ENCODE assay signal across 23 cellular contexts in the genomic region with DNA sequence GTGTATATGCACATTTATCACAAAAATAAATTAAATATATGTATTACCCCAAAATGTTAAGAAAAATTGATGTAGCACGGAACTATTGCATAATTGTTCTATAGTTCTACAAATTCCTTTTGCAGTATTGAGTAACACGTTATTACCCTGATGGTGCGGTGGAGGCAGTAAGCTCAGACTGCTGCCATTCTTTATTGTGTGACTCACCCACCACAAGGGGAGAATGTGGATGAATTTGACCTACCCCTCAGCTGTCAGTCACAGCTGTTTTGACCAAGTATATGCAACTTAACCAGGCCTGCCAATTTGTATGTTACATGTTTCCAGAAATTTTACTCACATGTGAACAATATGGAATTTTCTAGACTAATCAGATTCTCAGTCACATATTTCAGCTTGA.
DNase-seq lines count a peak whose midpoint lies in the region; ATAC-seq, FAIRE-seq and TF ChIP-seq lines count a peak whose summit lies in the region.
"Had no signal": no experiment of that assay in that cellular context is flagged by ENCODE, and none has a peak within 500 bp of the region (broad histone marks: within the 10 kb centered on the region; RNA-seq: fewer than 3 reads in every experiment).

No MANE protein-coding gene starts in this region.

- H3K9ac ChIP-seq in mesendoderm (ENCODE audit: low read length) = no peak overlapping the region
- H3K9ac ChIP-seq: BLaER1 treated with 17β-estradiol and CSF1 and Interleukin-3, amounts not matched to agents 10 nM and 100 nM had no signal

- no peak overlapping the region for H2BK15ac ChIP-seq in mesendoderm (replicated peaks; ENCODE audit: low read depth)

- H3K9me3 ChIP-seq in testis = no peaks in the 10 kb centered on the region
- H3K9me3 ChIP-seq: BLaER1 treated with 17β-estradiol and CSF1 and Interleukin-3, amounts not matched to agents 10 nM and 100 nM; Peyer's patch had no signal

- H3K36me3 ChIP-seq in testis (ENCODE audit: low read depth, missing control alignments) = no peaks in the 10 kb centered on the region
- H3K36me3 ChIP-seq in mesendoderm (ENCODE audit: control insufficient read depth, insufficient read depth, low read length) = no peaks in the 10 kb centered on the region
- H3K36me3 ChIP-seq: BLaER1 treated with 17β-estradiol and CSF1 and Interleukin-3, amounts not matched to agents 10 nM and 100 nM; Peyer's patch had no signal

- no peak for TF ChIP-seq CTCF in testis (IDR thresholded peaks at IDR 0.05)

- no peak overlapping the region for H3K56ac ChIP-seq in mesendoderm (ENCODE audit: low read length)

- no peak overlapping the region for H3K27ac ChIP-seq in testis
- no peak overlapping the region for H3K27ac ChIP-seq in mesendoderm (ENCODE audit: low read depth, low read length)
- H3K27ac ChIP-seq: BLaER1 treated with 17β-estradiol and CSF1 and Interleukin-3, amounts not matched to agents 10 nM and 100 nM; HL-60; Peyer's patch had no signal

- FAIRE-seq in H54 (lab: Jason Lieb, UNC) = no peak
- FAIRE-seq: D721Med, GM12891, H1, HTR-8/SVneo had no signal

- no peak overlapping the region for H3K4me2 ChIP-seq in mesendoderm (ENCODE audit: low read length)
- H3K4me2 ChIP-seq: BLaER1 treated with 17β-estradiol and CSF1 and Interleukin-3, amounts not matched to agents 10 nM and 100 nM had no signal

- no peak overlapping the region for H4K8ac ChIP-seq in mesendoderm (ENCODE audit: low read depth, low read length)

- no peak overlapping the region for H3K18ac ChIP-seq in mesendoderm (ENCODE audit: low read length)

- ATAC-seq in left ventricle myocardium superior = no peak
- no peak for ATAC-seq in GM21576 (IDR thresholded peaks at IDR 0.05; ENCODE audit: unreplicated experiment)
- ATAC-seq: CD8-positive, alpha-beta T cell had no signal

- no peak overlapping the region for H2AK5ac ChIP-seq in mesendoderm (ENCODE audit: low read length)

- H4K5ac ChIP-seq in mesendoderm (ENCODE audit: low read length) = no peak overlapping the region

- H3K27me3 ChIP-seq in testis = no peaks in the 10 kb centered on the region
- H3K27me3 ChIP-seq in mesendoderm (ENCODE audit: insufficient read depth, low read length, poor library complexity) = no peaks in the 10 kb centered on the region
- H3K27me3 ChIP-seq: Peyer's patch had no signal

- H3K4me1 ChIP-seq in testis (no peaks in the 10 kb centered on the region), mesendoderm (ENCODE audit: control insufficient read depth, low read depth, low read length) (no peaks in the 10 kb centered on the region)
- H3K4me1 ChIP-seq: BLaER1 treated with 17β-estradiol and CSF1 and Interleukin-3, amounts not matched to agents 10 nM and 100 nM; Peyer's patch had no signal

- no peak overlapping the region for H3K4ac ChIP-seq in mesendoderm (ENCODE audit: low read depth, low read length)

- no peaks in the 10 kb centered on the region for H3K79me1 ChIP-seq in mesendoderm (ENCODE audit: low read length)

- H2BK120ac ChIP-seq in mesendoderm (ENCODE audit: low read depth, low read length) = no peak overlapping the region

- H3K79me2 ChIP-seq in mesendoderm (ENCODE audit: control insufficient read depth, insufficient read depth, low read length) = no peaks in the 10 kb centered on the region

- TF ChIP-seq POLR2A in H54 (IDR thresholded peaks at IDR 0.05; ENCODE audit: low read depth, low read length) (no peak), testis (IDR thresholded peaks at IDR 0.05) (no peak)

- DNase-seq in H54 (ENCODE audit: insufficient read length, low spot score) = peak; percentile 0
- peak; percentile 90 for DNase-seq in LHCN-M2 (ENCODE audit: low read depth)
- peak; percentile 61 for DNase-seq in RKO (ENCODE audit: low spot score)
- DNase-seq in iris pigment epithelial cell (ENCODE audit: low read depth) = peak; percentile 7
- DNase-seq in left ventricle myocardium superior = no peak
- DNase-seq in testis = no peak
- DNase-seq in mesendoderm = no peak
- DNase-seq: CD8-positive, alpha-beta T cell; IMR-90; NCI-H1092 treated with DMSO at 0.1 percent for 48 hours; NCI-H146; NCI-H2029 treated with DMSO at 0.1 percent for 48 hours; NCI-H2171; NCI-H526; Peyer's patch; SHP77 treated with DMSO at 0.1 percent for 48 hours had no signal

- H3K4me3 ChIP-seq in testis (no peak overlapping the region), mesendoderm (ENCODE audit: low read length) (no peak overlapping the region)
- H3K4me3 ChIP-seq: BLaER1 treated with 17β-estradiol and CSF1 and Interleukin-3, amounts not matched to agents 10 nM and 100 nM; Peyer's patch had no signal

- H2BK5ac ChIP-seq in mesendoderm (ENCODE audit: low read length) = no peak overlapping the region

- no peak overlapping the region for H3K23ac ChIP-seq in mesendoderm (ENCODE audit: low read length)

- intact Hi-C loops in left ventricle myocardium superior (cut with micrococcal nuclease) = no loop called here
- intact Hi-C loops in testis (cut with DNase I; ENCODE audit: low total_unique reads) = no loop called here

- WGBS in testis, 2 donors = 65 to 74% methylated on average over 3 of the region's 3 CpGs
- no CpG with 5 or more reads among the region's 3 CpGs for WGBS in mesendoderm (ENCODE audit: extremely low coverage, insufficient coverage, low lambda C conversion rate)

Comparison
In these comparisons a context has a peak if more than half of its experiments do, and no peak if none do; other contexts are left out.
1. DNase-seq: peak in H54 (single experiment), LHCN-M2 (single experiment), RKO (single experiment) and iris pigment epithelial cell (single experiment); none in left ventricle myocardium superior (single experiment), testis (single experiment) and mesendoderm (single experiment).